Comparison of ENCODE assay signal across 25 cellular contexts in genomic region chr11:70577258-70577603, GRCh38.
"Had no signal": no experiment of that assay in that cellular context is flagged by ENCODE, and none has a peak within 500 bp of the region (broad histone marks: within the 10 kb centered on the region; RNA-seq: fewer than 3 reads in every experiment).

No MANE protein-coding gene starts in this region.

- FAIRE-seq: RCC 7860, TTC549 had no signal

- H3K4me1 ChIP-seq: breast epithelium had no signal

- H3K36me3 ChIP-seq: breast epithelium had no signal

- H3K9me3 ChIP-seq: breast epithelium had no signal

- DNase-seq: activated CD4-positive, alpha-beta memory T cell treated with anti-CD3 and anti-CD28 coated beads for 36 hours; activated CD4-positive, alpha-beta T cell treated with anti-CD3 and anti-CD28 coated beads, Interleukin-2, amount 10 ng/mL, durations not matched to agents 7 days and 5 days; activated CD4-positive, CD25-positive, alpha-beta regulatory T cell; activated CD8-positive, alpha-beta memory T cell treated with anti-CD3 and anti-CD28 coated beads for 24 hours; activated naive CD4-positive, alpha-beta T cell; activated T-cell treated with anti-CD3 and anti-CD28 coated beads, Interleukin-2, amount 50 U/mL, for 72 hours; central memory CD4-positive, alpha-beta T cell; Kasumi-1; KBM-7; NCI-H1105 treated with DMSO at 0.1 percent for 48 hours; NCI-H1436 treated with DMSO at 0.1 percent for 48 hours; NCI-H187 treated with DMSO at 0.1 percent for 48 hours; NCI-H2081 treated with DMSO at 0.1 percent for 48 hours; NCI-H2227 treated with DMSO at 0.1 percent for 48 hours; NCI-H446 treated with DMSO at 0.1 percent for 48 hours; NCI-H524 treated with DMSO at 0.1 percent for 48 hours; NCI-H748 treated with DMSO at 0.1 percent for 48 hours; PC-3; SHP77 treated with DMSO at 0.1 percent for 48 hours; T-cell; T-helper 2 cell; T1000 had no signal

- H3K4me3 ChIP-seq: breast epithelium had no signal

- H3K27me3 ChIP-seq: breast epithelium had no signal

- H3K27ac ChIP-seq: breast epithelium had no signal

- ATAC-seq: activated T-cell treated with anti-CD3 and anti-CD28 coated beads, Interleukin-2, amount 50 U/mL, for 72 hours; PC-3; T-cell had no signal
